21 cellular contexts compared by ENCODE assay signal in the genomic region with DNA sequence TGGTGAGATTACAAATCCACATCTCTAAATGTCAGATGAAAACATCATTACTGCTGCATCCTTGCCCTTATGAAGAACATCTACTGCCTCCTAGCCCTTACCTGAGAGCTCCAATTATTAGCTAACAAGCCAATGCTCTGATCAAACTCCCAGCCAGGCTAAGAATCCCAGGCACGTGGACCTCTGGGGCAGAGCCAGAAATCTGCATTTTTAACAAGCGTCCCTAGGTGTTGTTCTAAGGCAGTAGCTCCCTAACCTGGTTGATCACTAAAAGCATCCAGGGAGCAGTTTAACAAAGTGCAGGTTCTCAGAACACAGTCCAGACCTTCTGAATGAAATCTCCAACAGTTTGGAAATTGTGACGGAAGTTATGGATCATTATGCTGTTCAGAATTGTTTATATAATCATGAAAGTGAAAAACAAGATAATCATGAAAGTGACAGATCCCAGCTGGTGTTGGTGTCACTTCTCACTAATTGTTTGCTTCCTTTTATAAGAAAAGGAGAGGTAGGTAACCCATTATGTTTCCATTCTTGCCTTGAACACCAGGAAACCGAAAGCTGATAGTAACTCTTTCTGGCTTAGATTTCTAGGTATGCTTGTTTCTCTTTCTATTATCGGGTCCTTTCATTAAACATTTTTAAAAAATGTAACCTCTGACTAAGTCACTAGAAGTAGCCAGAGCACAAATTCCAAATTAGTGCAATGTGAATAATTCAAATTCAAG.
A peak's percentile ranks its signal among the peaks of the same experiment; 100 is the strongest.
DNase-seq lines count a peak whose midpoint lies in the region; ATAC-seq and TF ChIP-seq lines count a peak whose summit lies in the region.
"Had no signal": no experiment of that assay in that cellular context is flagged by ENCODE, and none has a peak within 500 bp of the region (broad histone marks: within the 10 kb centered on the region; RNA-seq: fewer than 3 reads in every experiment).

No MANE protein-coding gene starts in this region.

- no peak overlapping the region for H3K4me2 ChIP-seq in hepatocyte

- no peaks in the 10 kb centered on the region for H4K20me1 ChIP-seq in hepatocyte (ENCODE audit: insufficient read depth, poor library complexity, severe bottlenecking)

- no peaks in the 10 kb centered on the region for H3K9me3 ChIP-seq in endocrine pancreas (ENCODE audit: control insufficient read depth, low read length)
- H3K9me3 ChIP-seq in SJCRH30 (replicated peaks), result no peaks in the 10 kb centered on the region
- H3K9me3 ChIP-seq in hepatocyte (ENCODE audit: low read depth), result no peaks in the 10 kb centered on the region
- H3K9me3 ChIP-seq: HAP-1 had no signal

- H3K27ac ChIP-seq in SJCRH30, result no peak overlapping the region
- no peak overlapping the region for H3K27ac ChIP-seq in hepatocyte
- H3K27ac ChIP-seq: 22Rv1, C4-2B, SK-N-MC had no signal

- no peaks in the 10 kb centered on the region for H3K27me3 Mint-ChIP-seq in stimulated activated naive B cell treated with anti-CD40 and anti-IgM and Interleukin-4, amounts not matched to agents 10 μg/mL and 1 μg/mL and 100 μg/mL, for 72 hours

- TF ChIP-seq CTCF in hepatocyte (IDR thresholded peaks at IDR 0.05; ENCODE audit: poor library complexity), result no peak

- H3K36me3 ChIP-seq in endocrine pancreas (ENCODE audit: control insufficient read depth, insufficient read depth, low read length) (no peaks in the 10 kb centered on the region), SJCRH30 (no peaks in the 10 kb centered on the region), hepatocyte (replicated peaks; ENCODE audit: insufficient read depth, low read depth) (no peaks in the 10 kb centered on the region)
- H3K36me3 ChIP-seq: HAP-1 had no signal

- H3K4me1 ChIP-seq in endocrine pancreas (ENCODE audit: control insufficient read depth, insufficient read depth, low read length) (peaks cover 4% of the 10 kb centered on the region), SJCRH30 (no peaks in the 10 kb centered on the region), hepatocyte (ENCODE audit: insufficient read depth) (no peaks in the 10 kb centered on the region)
- H3K4me1 ChIP-seq: HAP-1 had no signal

- no peak overlapping the region for H3K4me3 Mint-ChIP-seq in stimulated activated naive B cell treated with anti-CD40 and anti-IgM and Interleukin-4, amounts not matched to agents 10 μg/mL and 1 μg/mL and 100 μg/mL, for 72 hours

- WGBS in hepatocyte (ENCODE audit: low lambda C conversion rate, missing lambda C conversion rate), result 59% methylated on average over 5 of the region's 5 CpGs

- H3K4me3 ChIP-seq in endocrine pancreas (ENCODE audit: control insufficient read depth, insufficient read depth, low read length) (peak overlapping the region; percentile 15), SJCRH30 (no peak overlapping the region), hepatocyte (no peak overlapping the region)
- H3K4me3 ChIP-seq: HAP-1, SK-N-MC had no signal

- H3K27me3 ChIP-seq in endocrine pancreas (ENCODE audit: control insufficient read depth, insufficient read depth, low read length) (no peaks in the 10 kb centered on the region), SJCRH30 (0 out of 2 replicates have a peak, but pooled peaks cover 3% of the 10 kb centered on the region), hepatocyte (no peaks in the 10 kb centered on the region)

- DNase-seq in NCI-H146 (lab: John Stamatoyannopoulos, UW) (peak; percentile 17), NCI-H146 treated with DMSO at 0.1 percent for 48 hours (lab: John Stamatoyannopoulos, UW; ENCODE audit: unreplicated experiment) (no peak), SJCRH30 (no peak), hepatocyte (ENCODE audit: low spot score) (no peak)
- no peak for DNase-seq in stimulated activated naive B cell treated with anti-CD40 and anti-IgM and Interleukin-4, amounts not matched to agents 10 μg/mL and 1 μg/mL and 100 μg/mL, for 72 hours
- DNase-seq: AML-193, DMS 273 treated with DMSO at 0.1 percent for 48 hours, DND-41, KBM-7, NCI-H1417 treated with DMSO at 0.1 percent for 48 hours, NCI-H2029, NCI-H2171, NCI-H526, Right ventricle myocardium superior had no signal

- peaks cover 16 to 34% of the 10 kb centered on the region in 2 donors for H3K36me3 Mint-ChIP-seq in stimulated activated naive B cell treated with anti-CD40 and anti-IgM and Interleukin-4, amounts not matched to agents 10 μg/mL and 1 μg/mL and 100 μg/mL, for 72 hours

- no peaks in the 10 kb centered on the region for H3K9me2 ChIP-seq in hepatocyte (replicated peaks; ENCODE audit: insufficient read depth)

- H2AFZ ChIP-seq in hepatocyte, result no peak overlapping the region

- no peak overlapping the region for H3K9ac ChIP-seq in endocrine pancreas (ENCODE audit: control insufficient read depth, insufficient read depth, low read length)

- H3K4me1 Mint-ChIP-seq in stimulated activated naive B cell treated with anti-CD40 and anti-IgM and Interleukin-4, amounts not matched to agents 10 μg/mL and 1 μg/mL and 100 μg/mL, for 72 hours, result peaks cover 52 to 95% of the 10 kb centered on the region in 2 donors

- peak overlapping the region; percentile 59 for H3K27ac Mint-ChIP-seq in stimulated activated naive B cell treated with anti-CD40 and anti-IgM and Interleukin-4, amounts not matched to agents 10 μg/mL and 1 μg/mL and 100 μg/mL, for 72 hours

- ATAC-seq in HG03342 (IDR thresholded peaks at IDR 0.05; ENCODE audit: unreplicated experiment) (peak; percentile 50), GM18502 (IDR thresholded peaks at IDR 0.05; ENCODE audit: poor library complexity, unreplicated experiment) (no peak)
- ATAC-seq in stimulated activated naive B cell treated with anti-CD40 and anti-IgM and Interleukin-4, amounts not matched to agents 10 μg/mL and 1 μg/mL and 100 μg/mL, for 72 hours (replicated peaks), result peak in 1 of 2 donors; percentile 28

- peaks cover 8 to 12% of the 10 kb centered on the region in 2 donors for H3K9me3 Mint-ChIP-seq in stimulated activated naive B cell treated with anti-CD40 and anti-IgM and Interleukin-4, amounts not matched to agents 10 μg/mL and 1 μg/mL and 100 μg/mL, for 72 hours

- H3K79me2 ChIP-seq in hepatocyte, result no peaks in the 10 kb centered on the region
